In the genomic region with DNA sequence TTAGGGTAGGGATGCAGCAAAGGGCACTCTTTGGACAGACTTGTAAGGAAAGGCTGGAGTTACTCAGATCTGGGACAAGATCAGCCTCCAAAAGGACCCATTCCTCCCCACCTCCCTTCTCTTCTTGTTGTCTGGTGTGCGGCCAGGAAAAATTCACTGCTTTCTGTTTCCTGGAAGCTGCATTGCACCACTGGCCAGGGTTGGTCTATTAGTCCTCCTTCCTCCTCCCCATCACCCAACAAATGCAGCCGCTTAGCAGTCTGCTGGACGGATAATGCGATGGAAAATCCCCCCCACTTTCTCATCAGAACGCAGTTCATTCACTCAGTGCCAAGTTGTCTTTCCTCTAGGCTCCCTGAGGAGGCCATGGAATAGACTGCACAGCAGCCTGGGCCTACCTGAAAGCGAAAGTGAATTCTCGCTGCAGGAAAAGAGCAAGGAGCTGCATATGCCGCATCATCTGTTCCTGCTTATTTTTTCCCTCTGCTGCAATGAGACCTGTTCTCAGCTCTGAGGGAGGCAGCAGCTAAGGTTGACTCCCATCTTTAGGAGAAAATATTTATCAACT, we compare ENCODE assay signal across 14 cellular contexts.
A peak's percentile ranks its signal among the peaks of the same experiment; 100 is the strongest.
DNase-seq lines count a peak whose midpoint lies in the region; ATAC-seq, FAIRE-seq and TF ChIP-seq lines count a peak whose summit lies in the region.
"Had no signal": no experiment of that assay in that cellular context is flagged by ENCODE, and none has a peak within 500 bp of the region (broad histone marks: within the 10 kb centered on the region; RNA-seq: fewer than 3 reads in every experiment).

No MANE protein-coding gene starts in this region.

- TF ChIP-seq CTCF in choroid plexus epithelial cell (conservative IDR thresholded peaks at IDR 0.05; ENCODE audit: low read depth, low read length) = no peak
- TF ChIP-seq CTCF in prostate gland (IDR thresholded peaks at IDR 0.05) = no peak

- TF ChIP-seq POLR2A in H54 (IDR thresholded peaks at IDR 0.05; ENCODE audit: low read depth, low read length) = no peak
- no peak for TF ChIP-seq POLR2A in prostate gland (IDR thresholded peaks at IDR 0.05)

- no peaks in the 10 kb centered on the region for H3K36me3 ChIP-seq in ACC112 (ENCODE audit: insufficient read depth, low read length)
- no peaks in the 10 kb centered on the region for H3K36me3 ChIP-seq in prostate gland

- 75% methylated on average over 8 of the region's 8 CpGs for WGBS in prostate gland

- intact Hi-C loops in prostate gland (cut with DNase I) = no loop called here

- peak; percentile 50 for FAIRE-seq in H54 (lab: Jason Lieb, UNC)

- H3K9me3 ChIP-seq in prostate gland = no peaks in the 10 kb centered on the region

- no peak for ATAC-seq in GM18870 (IDR thresholded peaks at IDR 0.05; ENCODE audit: unreplicated experiment)
- ATAC-seq: activated T-cell treated with anti-CD3 and anti-CD28 coated beads, Interleukin-2, amount 50 U/mL, for 72 hours had no signal

- H3K27me3 ChIP-seq in ACC112 (ENCODE audit: insufficient read depth, low read length) (no peaks in the 10 kb centered on the region), prostate gland (replicated peaks; ENCODE audit: insufficient read depth) (no peaks in the 10 kb centered on the region)

- H3K4me3 ChIP-seq in ACC112 (ENCODE audit: low read depth, low read length) (peak overlapping the region; percentile 38), choroid plexus epithelial cell (ENCODE audit: low read depth, low read length) (peak overlapping the region; percentile 23), prostate gland (no peak overlapping the region)
- H3K4me3 ChIP-seq: skin epidermis had no signal

- H2AFZ ChIP-seq in ACC112 (ENCODE audit: low read length, unreplicated experiment) = peak overlapping the region; percentile 19

- no peaks in the 10 kb centered on the region for H3K79me2 ChIP-seq in ACC112 (ENCODE audit: control insufficient read depth, insufficient read depth, low read length, unreplicated experiment)

- H3K27ac ChIP-seq in ACC112 (ENCODE audit: low read depth, low read length) = peak overlapping the region; percentile 90; the same call in 1 of the 2 replicates
- H3K27ac ChIP-seq in prostate gland = no peak overlapping the region
- H3K27ac ChIP-seq: HL-60 had no signal

- H3K4me1 ChIP-seq in ACC112 (ENCODE audit: control insufficient read depth, insufficient read depth, low read length, unreplicated experiment) (peaks cover 45% of the 10 kb centered on the region), prostate gland (replicated peaks) (no peaks in the 10 kb centered on the region)

- DNase-seq in H54 (ENCODE audit: insufficient read length, low spot score) (peak; percentile 15), choroid plexus epithelial cell (ENCODE audit: low read depth) (peak; percentile 67), medulla oblongata (ENCODE audit: extremely low spot score) (peak; percentile 20), NCI-H524 treated with DMSO at 0.1 percent for 48 hours (lab: John Stamatoyannopoulos, UW) (no peak), prostate gland (ENCODE audit: low spot score) (no peak), SW480 (ENCODE audit: low spot score) (no peak)
- DNase-seq: activated B cell treated with CpG ODN at 0.5 μM for 24 hours; activated T-cell treated with anti-CD3 and anti-CD28 coated beads, Interleukin-2, amount 50 U/mL, for 72 hours; mesendoderm; NCI-H1105 had no signal

Comparison
In these comparisons a context has a peak if more than half of its experiments do, and no peak if none do; other contexts are left out.
1. H3K4me3 ChIP-seq: peak in ACC112 (single experiment) and choroid plexus epithelial cell (single experiment); none in prostate gland (0 of 2).
2. DNase-seq: peak in H54 (single experiment), choroid plexus epithelial cell (single experiment) and medulla oblongata (single experiment); none in NCI-H524 treated with DMSO at 0.1 percent for 48 hours (single experiment), prostate gland (single experiment) and SW480 (single experiment).